Comparison of ENCODE assay signal across 1 cellular context in genomic region chr17:41992576-41992975, GRCh38.
TF ChIP-seq lines count a peak whose summit lies in the region.

No MANE protein-coding gene starts in this region.

TF ChIP-seq in SK-N-SH treated with all-trans-retinoic acid at 6 μM for 48 hours, 23 proteins besides CTCF, POLR2A, EP300 and RAD21 (continued from another document):
- peak; percentile 11; the same call in 1 of the 2 replicates for TF ChIP-seq PATZ1 (CRISPR knock-in tag; IDR thresholded peaks at IDR 0.05; ENCODE audit: borderline replicate concordance)
